8 cellular contexts compared by ENCODE assay signal in the genomic region with DNA sequence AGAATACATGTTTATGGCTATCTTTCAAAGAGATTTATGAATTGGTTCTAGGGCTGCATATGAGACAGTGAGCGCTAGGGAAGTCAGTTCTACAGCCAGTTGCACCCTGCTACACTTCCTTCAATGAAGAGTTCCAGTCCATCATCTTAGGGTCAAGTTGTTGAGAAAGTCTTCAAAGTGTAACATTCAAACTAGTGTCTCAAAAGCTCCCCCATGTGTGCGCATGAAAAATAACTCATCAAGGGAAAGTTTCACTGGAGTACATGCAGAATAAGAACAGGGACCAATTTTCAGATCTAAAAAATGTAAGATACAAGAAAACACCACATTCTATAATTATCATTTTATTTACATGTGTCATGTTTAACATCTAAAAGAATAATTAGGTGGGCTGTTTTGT.
DNase-seq lines count a peak whose midpoint lies in the region; ATAC-seq, FAIRE-seq and TF ChIP-seq lines count a peak whose summit lies in the region.

No MANE protein-coding gene starts in this region.

- WGBS in GM23248 (ENCODE audit: low coverage in 1 of 2, low lambda C conversion rate in 2 of 2, missing lambda C conversion rate in 2 of 2), 2 experiments = 9 to 21% methylated on average over 2 of the region's 2 CpGs

- no peaks in the 10 kb centered on the region for H3K9me2 ChIP-seq in GM23248 (ENCODE audit: insufficient read depth)
- H3K9me2 ChIP-seq in PC-9 (ENCODE audit: insufficient read depth) = no peaks in the 10 kb centered on the region

- no peaks in the 10 kb centered on the region for H3K4me1 ChIP-seq in Caco-2
- no peaks in the 10 kb centered on the region for H3K4me1 ChIP-seq in GM23248 (ENCODE audit: insufficient read depth)
- no peaks in the 10 kb centered on the region for H3K4me1 ChIP-seq in PC-9 (replicated peaks; ENCODE audit: insufficient read depth)

- H3K4me2 ChIP-seq in GM23248 (ENCODE audit: unreplicated experiment) (no peak overlapping the region), PC-9 (no peak overlapping the region)

- no peaks in the 10 kb centered on the region for H3K4me1 Mint-ChIP-seq in Caco-2 (ENCODE audit: low read depth, unreplicated experiment)

- no peaks in the 10 kb centered on the region for H3F3A ChIP-seq in GM23248 (ENCODE audit: insufficient read depth)
- no peaks in the 10 kb centered on the region for H3F3A ChIP-seq in PC-9 (ENCODE audit: insufficient read depth, low read depth)

- no peak for ATAC-seq in HG02798 (IDR thresholded peaks at IDR 0.05; ENCODE audit: poor library complexity, unreplicated experiment)
- no peak for ATAC-seq in HG03025 (IDR thresholded peaks at IDR 0.05; ENCODE audit: low FRiP score, unreplicated experiment)

- H3K4me3 ChIP-seq in Caco-2 (ENCODE audit: low read depth, low read length) (no peak overlapping the region), GM23248 (no peak overlapping the region), PC-9 (no peak overlapping the region)

- POLR2A ChIA-PET in Caco-2 (lab: Charles Lee) = no interaction called here
- POLR2A ChIA-PET in PC-9 (lab: Charles Lee; ENCODE audit: unreplicated experiment) = no interaction called here

- H3K4me3 Mint-ChIP-seq in Caco-2 (ENCODE audit: unreplicated experiment) = no peak overlapping the region

- no peaks in the 10 kb centered on the region for H3K27me3 ChIP-seq in Caco-2 (replicated peaks; ENCODE audit: control insufficient read depth, insufficient read depth, low read length)
- H3K27me3 ChIP-seq in GM23248 (replicated peaks; ENCODE audit: insufficient read depth) = peaks cover 11% of the 10 kb centered on the region; the same call in 1 of the 2 replicates
- no peaks in the 10 kb centered on the region for H3K27me3 ChIP-seq in PC-9 (ENCODE audit: insufficient read depth, low read depth)

- H3K27ac Mint-ChIP-seq in Caco-2 (ENCODE audit: unreplicated experiment) = no peak overlapping the region

- H3K9me3 Mint-ChIP-seq in Caco-2 (ENCODE audit: unreplicated experiment) = no peaks in the 10 kb centered on the region

- TF ChIP-seq CTCF in Caco-2 (IDR thresholded peaks at IDR 0.05; ENCODE audit: insufficient read depth in 1 of 2, low read depth in 1 of 2, low read length in 1 of 2, severe bottlenecking in 1 of 2, unreplicated experiment in 1 of 2) (peak; percentile 39), PC-9 (conservative IDR thresholded peaks at IDR 0.05) (peak; percentile 42; the same call in 1 of the 2 replicates)

- intact Hi-C loops in Caco-2 (cut with micrococcal nuclease; ENCODE audit: unreplicated experiment) (loop anchor here (1.0 to 10.0 kb wide), 3 partner anchors 87 to 570 kb away; no protein-coding TSS in a partner anchor), PC-9 (cut with micrococcal nuclease; ENCODE audit: unreplicated experiment) (loop anchor here (1.0 to 10.0 kb wide), 2 partner anchors 218 to 568 kb away; no protein-coding TSS in a partner anchor)

- no peaks in the 10 kb centered on the region for H3K36me3 ChIP-seq in Caco-2 (ENCODE audit: control insufficient read depth, insufficient read depth, low read length)
- H3K36me3 ChIP-seq in GM23248 (ENCODE audit: low read depth) = no peaks in the 10 kb centered on the region
- H3K36me3 ChIP-seq in PC-9 (ENCODE audit: low read depth) = no peaks in the 10 kb centered on the region

- H3K9me3 ChIP-seq in Caco-2 (no peaks in the 10 kb centered on the region), GM23248 (ENCODE audit: low read depth) (no peaks in the 10 kb centered on the region), PC-9 (ENCODE audit: insufficient read depth, low read depth) (no peaks in the 10 kb centered on the region)

- H3K79me2 ChIP-seq in GM23248 (ENCODE audit: insufficient read depth) = no peaks in the 10 kb centered on the region
- H3K79me2 ChIP-seq in PC-9 (ENCODE audit: low read depth) = no peaks in the 10 kb centered on the region

- H4K20me1 ChIP-seq in GM23248 (ENCODE audit: insufficient read depth) (no peaks in the 10 kb centered on the region), PC-9 (ENCODE audit: insufficient read depth) (no peaks in the 10 kb centered on the region)

- DNase-seq in Caco-2 (peak in 1 of 2 experiments; percentile 18), GM23248 (peak; percentile 55), PC-9 (no peak), frontal cortex (ENCODE audit: low spot score in 2 of 2) (peak in 1 of 2 donors; percentile 19), amniotic stem cell (lab: John Stamatoyannopoulos, UW) (no peak), activated gamma-delta T cell treated with Interleukin-2 at 50 U/mL for 16 hours (no peak)

- no peaks in the 10 kb centered on the region for H3K36me3 Mint-ChIP-seq in Caco-2 (ENCODE audit: insufficient read depth, unreplicated experiment)

- no peak overlapping the region for H3K9ac ChIP-seq in GM23248

- H3K27ac ChIP-seq in GM23248 (no peak overlapping the region), PC-9 (no peak overlapping the region)

- BruUV-seq in Caco-2 (replicated peaks; lab: Mats Ljungman, UMichigan) (no TSS peak), PC-9 (replicated peaks; lab: Mats Ljungman, UMichigan) (no TSS peak)

- H2AFZ ChIP-seq in GM23248 (no peak overlapping the region), PC-9 (no peak overlapping the region)

- peak; percentile 74 for FAIRE-seq in frontal cortex (lab: Jason Lieb, UNC)

- CTCF ChIA-PET in Caco-2 (lab: Charles Lee) = no interaction called here
- CTCF ChIA-PET in PC-9 (lab: Charles Lee) = no interaction called here

- peaks cover 12% of the 10 kb centered on the region for H3K27me3 Mint-ChIP-seq in Caco-2 (ENCODE audit: insufficient read depth, unreplicated experiment)

- in situ Hi-C loops in GM23248 (cut with MboI) = loop anchor here (25.0 kb wide), 1 partner anchor 570 kb away; no protein-coding TSS in a partner anchor
